10 cellular contexts compared by ENCODE assay signal in genomic region chr16:54817432-54817831, GRCh38.
DNase-seq lines count a peak whose midpoint lies in the region; ATAC-seq and TF ChIP-seq lines count a peak whose summit lies in the region.
"Had no signal": no experiment of that assay in that cellular context is flagged by ENCODE, and none has a peak within 500 bp of the region (broad histone marks: within the 10 kb centered on the region; RNA-seq: fewer than 3 reads in every experiment).

No MANE protein-coding gene starts in this region.

- no peak overlapping the region for H3K4me3 Mint-ChIP-seq in activated CD4-positive, alpha-beta memory T cell treated with anti-CD3 and anti-CD28 coated beads, Interleukin-2, amount 10 ng/mL, durations not matched to agents 7 days and 5 days

- CTCF ChIA-PET in activated CD4-positive, alpha-beta memory T cell treated with anti-CD3 and anti-CD28 coated beads, Interleukin-2, amount 10 ng/mL, durations not matched to agents 7 days and 5 days (lab: Charles Lee), result no interaction called here

- H3K4me1 Mint-ChIP-seq in activated CD4-positive, alpha-beta memory T cell treated with anti-CD3 and anti-CD28 coated beads, Interleukin-2, amount 10 ng/mL, durations not matched to agents 7 days and 5 days, result no peaks in the 10 kb centered on the region

- POLR2A ChIA-PET in activated CD4-positive, alpha-beta memory T cell treated with anti-CD3 and anti-CD28 coated beads, Interleukin-2, amount 10 ng/mL, durations not matched to agents 7 days and 5 days (lab: Charles Lee), result no interaction called here

- no peak for ATAC-seq in HG03139 (IDR thresholded peaks at IDR 0.05; ENCODE audit: unreplicated experiment)

- H3K27ac Mint-ChIP-seq in activated CD4-positive, alpha-beta memory T cell treated with anti-CD3 and anti-CD28 coated beads, Interleukin-2, amount 10 ng/mL, durations not matched to agents 7 days and 5 days, result no peak overlapping the region

- no peaks in the 10 kb centered on the region for H3K36me3 Mint-ChIP-seq in activated CD4-positive, alpha-beta memory T cell treated with anti-CD3 and anti-CD28 coated beads, Interleukin-2, amount 10 ng/mL, durations not matched to agents 7 days and 5 days (ENCODE audit: low read depth)

- no peaks in the 10 kb centered on the region for H3K9me3 Mint-ChIP-seq in activated CD4-positive, alpha-beta memory T cell treated with anti-CD3 and anti-CD28 coated beads, Interleukin-2, amount 10 ng/mL, durations not matched to agents 7 days and 5 days

- DNase-seq in AG20443 (ENCODE audit: low spot score), result peak; percentile 38
- DNase-seq in HFF-Myc (ENCODE audit: extremely low read depth, low read depth), result no peak
- DNase-seq in SK-MEL-5 (ENCODE audit: low read depth, low spot score), result peak; percentile 78
- DNase-seq in kidney tubule cell (ENCODE audit: low spot score), result peak; percentile 20
- no peak for DNase-seq in activated T-cell treated with anti-CD3 and anti-CD28 coated beads, Interleukin-2, amount 50 U/mL, for 1 hour
- DNase-seq in activated CD4-positive, alpha-beta memory T cell treated with anti-CD3 and anti-CD28 coated beads, Interleukin-2, amount 10 ng/mL, durations not matched to agents 7 days and 5 days, result no peak
- no peak for DNase-seq in activated CD8-positive, alpha-beta memory T cell treated with anti-CD3 and anti-CD28 coated beads, Interleukin-2, amount 50 U/mL, for 4 hours
- DNase-seq: NCI-H774; stimulated activated naive CD4-positive, alpha-beta T cell treated with Interleukin-2 at 50 U/mL for 16 hours had no signal

- in situ Hi-C loops in SK-MEL-5 (cut with HindIII; ENCODE audit: low pct_unique_long_range_greater_than_20kb, low sequenced_read_pairs), result no loop called here

- TF ChIP-seq CTCF in HFF-Myc (IDR thresholded peaks at IDR 0.05; ENCODE audit: low read depth, low read length, missing control alignments), result peak; percentile 6

- no peaks in the 10 kb centered on the region for H3K27me3 Mint-ChIP-seq in activated CD4-positive, alpha-beta memory T cell treated with anti-CD3 and anti-CD28 coated beads, Interleukin-2, amount 10 ng/mL, durations not matched to agents 7 days and 5 days

- no peak overlapping the region for H3K4me3 ChIP-seq in HFF-Myc (replicated peaks; ENCODE audit: low read depth, low read length)

Comparison
In these comparisons a context has a peak if more than half of its experiments do, and no peak if none do; other contexts are left out.
1. DNase-seq: peak in AG20443 (single experiment), SK-MEL-5 (single experiment) and kidney tubule cell (single experiment); none in HFF-Myc (single experiment), activated T-cell treated with anti-CD3 and anti-CD28 coated beads, Interleukin-2, amount 50 U/mL, for 1 hour (single experiment), activated CD4-positive, alpha-beta memory T cell treated with anti-CD3 and anti-CD28 coated beads, Interleukin-2, amount 10 ng/mL, durations not matched to agents 7 days and 5 days (single experiment) and activated CD8-positive, alpha-beta memory T cell treated with anti-CD3 and anti-CD28 coated beads, Interleukin-2, amount 50 U/mL, for 4 hours (single experiment).